ENCODE assay signal across 14 cellular contexts in the genomic region with DNA sequence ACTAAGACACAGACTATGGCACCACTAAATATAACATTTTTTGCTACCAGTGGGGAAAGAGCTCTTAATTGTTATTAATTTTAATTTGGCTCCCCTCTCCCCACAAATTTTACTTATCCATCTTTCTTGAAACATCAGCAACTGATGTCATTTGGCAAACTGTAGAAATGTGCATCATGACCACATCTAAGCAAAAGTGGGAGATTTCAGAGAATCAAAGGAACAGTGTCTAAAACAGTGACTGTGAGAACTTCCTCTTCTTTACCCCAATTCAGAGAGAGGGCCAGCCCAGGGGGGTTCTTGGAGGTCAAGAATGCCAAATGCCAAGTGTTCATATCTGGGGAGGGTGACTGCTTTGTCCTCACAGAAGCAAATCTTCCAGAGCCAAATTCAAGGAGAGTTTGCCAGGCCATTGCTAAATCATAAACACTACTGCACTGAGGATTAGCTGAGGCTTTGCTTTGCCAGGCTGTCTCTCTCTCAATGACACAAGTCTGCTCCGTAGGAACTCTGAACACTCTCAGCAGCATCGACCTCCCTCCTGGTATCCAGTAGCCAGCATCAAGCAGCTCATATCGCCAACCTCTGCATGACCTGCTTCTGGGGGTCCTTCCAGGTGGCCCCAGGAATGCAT.
"Had no signal": no experiment of that assay in that cellular context is flagged by ENCODE, and none has a peak within 500 bp of the region (broad histone marks: within the 10 kb centered on the region; RNA-seq: fewer than 3 reads in every experiment).

No MANE protein-coding gene starts in this region.

- H3K27me3 ChIP-seq: gastrocnemius medialis, hepatocyte, neural progenitor cell, pancreas, upper lobe of left lung had no signal

- H3K9me3 ChIP-seq: gastrocnemius medialis, lower lobe of right lung, pancreas, upper lobe of left lung had no signal

- H2AFZ ChIP-seq: hepatocyte, neural progenitor cell had no signal

- H3K4me3 ChIP-seq: gastrocnemius medialis, hepatocyte, lower lobe of right lung, neural progenitor cell, pancreas, upper lobe of left lung had no signal

- H3K4me1 ChIP-seq: gastrocnemius medialis, neural progenitor cell, pancreas had no signal

- H3K79me2 ChIP-seq: hepatocyte had no signal

- H3K9ac ChIP-seq: neural progenitor cell had no signal

- ATAC-seq: gastrocnemius medialis, lower lobe of right lung, pancreas had no signal

- H3K4me2 ChIP-seq: hepatocyte, neural progenitor cell had no signal

- DNase-seq: activated CD4-positive, alpha-beta T cell treated with anti-CD3 and anti-CD28 coated beads, Interleukin-2, amount 10 ng/mL, durations not matched to agents 7 days and 5 days; activated CD4-positive, CD25-positive, alpha-beta regulatory T cell; activated effector memory CD4-positive, alpha-beta T cell treated with anti-CD3 and anti-CD28 coated beads, Interleukin-2, amount 50 U/mL, for 16 hours; activated naive CD8-positive, alpha-beta T cell treated with anti-CD3 and anti-CD28 coated beads for 36 hours; activated T-cell treated with anti-CD3 and anti-CD28 coated beads, Interleukin-2, amount 50 U/mL, for 1 hour; gastrocnemius medialis; lower lobe of right lung; pancreas; retina; small intestine; T-helper 2 cell; upper lobe of left lung had no signal

- H3K36me3 ChIP-seq: gastrocnemius medialis, lower lobe of right lung, neural progenitor cell, pancreas, upper lobe of left lung had no signal

- H3K27ac ChIP-seq: gastrocnemius medialis, hepatocyte, lower lobe of right lung, neural progenitor cell, pancreas, upper lobe of left lung had no signal
